In the genomic region with DNA sequence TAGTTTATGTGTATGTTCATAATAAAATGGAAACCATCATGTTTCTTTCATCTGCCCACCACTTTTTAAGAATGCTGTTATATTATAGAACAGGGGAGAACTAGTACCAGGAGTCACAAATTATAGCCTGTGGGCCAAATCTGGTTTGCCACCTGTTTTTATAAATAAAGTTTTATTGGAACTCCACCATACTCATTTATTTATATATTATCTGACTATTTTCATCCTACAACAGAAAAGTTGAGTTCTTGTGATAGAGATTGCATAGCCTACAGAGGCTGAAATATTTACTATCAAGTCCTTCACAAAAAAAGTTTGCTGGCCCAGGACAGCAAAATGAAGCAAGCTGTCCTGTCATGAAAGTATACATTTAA, we compare ENCODE assay signal across 13 cellular contexts. TPM values are rescaled to one million over a fixed set of nuclear protein-coding genes. Genes with fewer than 3 reads are reported as not detected.
DNase-seq lines count a peak whose midpoint lies in the region; ATAC-seq, FAIRE-seq and TF ChIP-seq lines count a peak whose summit lies in the region.
"Had no signal": no experiment of that assay in that cellular context is flagged by ENCODE, and none has a peak within 500 bp of the region (broad histone marks: within the 10 kb centered on the region; RNA-seq: fewer than 3 reads in every experiment).

No MANE protein-coding gene starts in this region.

- FAIRE-seq in K562 (lab: Jason Lieb, UNC): no peak
- FAIRE-seq: colon had no signal

- no peak for TF ChIP-seq RAD21 in K562 (CRISPR knock-in tag; conservative IDR thresholded peaks at IDR 0.05 in 1 of 2, IDR thresholded peaks at IDR 0.05 in 1 of 2)

- H3K36me3 Mint-ChIP-seq in CD4-positive, CD25-positive, alpha-beta regulatory T cell: no peaks in the 10 kb centered on the region
- no peaks in the 10 kb centered on the region for H3K36me3 Mint-ChIP-seq in neural progenitor cell

- no peak overlapping the region for H3K4me2 ChIP-seq in K562 (ENCODE audit: insufficient read depth, low read length)
- peak overlapping the region; percentile 59 for H3K4me2 ChIP-seq in neural progenitor cell

- no peaks in the 10 kb centered on the region for H3K9me1 ChIP-seq in K562 (ENCODE audit: control insufficient read depth, insufficient read depth, low read length)

- no peak for DNase-seq in CD4-positive, CD25-positive, alpha-beta regulatory T cell
- DNase-seq in K562 (ENCODE audit: extremely low read depth in 1 of 4, low spot score in 3 of 4) (no peak), neural progenitor cell (ENCODE audit: low spot score) (no peak), NCI-H774 (lab: John Stamatoyannopoulos, UW) (no peak), NCI-H748 treated with DMSO at 0.1 percent for 48 hours (lab: John Stamatoyannopoulos, UW) (no peak), NCI-H2196 treated with DMSO at 0.1 percent for 48 hours (lab: John Stamatoyannopoulos, UW; ENCODE audit: unreplicated experiment) (no peak), BE2C (no peak)
- DNase-seq: activated T-cell treated with anti-CD3 and anti-CD28 coated beads for 4 hours; NCI-H1105 treated with DMSO at 0.1 percent for 48 hours; NK-92 treated with Interleukin-12 subunit alpha and Interleukin-12 subunit beta, amount 100 ng/mL, for 24 hours; stimulated activated CD4-positive, alpha-beta T cell treated with anti-CD3 and anti-CD28 coated beads, Interleukin-12 subunit alpha, Interleukin-12 subunit beta, amount 100 ng/mL, for 4 hours had no signal

- ATAC-seq in CD4-positive, CD25-positive, alpha-beta regulatory T cell (ENCODE audit: low read depth in 2 of 2): no peak
- ATAC-seq in K562: no peak

- TF ChIP-seq EP300 in K562 (IDR thresholded peaks at IDR 0.05; ENCODE audit: low read length): no peak

- H3K9me3 Mint-ChIP-seq in CD4-positive, CD25-positive, alpha-beta regulatory T cell: peaks cover 0 to 2% (median 0%) of the 10 kb centered on the region in 7 donors
- H3K9me3 Mint-ChIP-seq in neural progenitor cell: no peaks in the 10 kb centered on the region

- peaks cover 5% of the 10 kb centered on the region for H3F3A ChIP-seq in neural progenitor cell (ENCODE audit: low read depth)

- CTCF ChIA-PET in K562 (lab: Yijun Ruan, JAX; ENCODE audit: low intra/inter-chr PET ratio): no interaction called here

- BruUV-seq in K562 (replicated peaks; lab: Mats Ljungman, UMichigan): no TSS peak

- in situ Hi-C loops in K562 (cut with MboI): loop anchor here (10.0 to 25.0 kb wide), 2 partner anchors 182 to 236 kb away; no protein-coding TSS in a partner anchor

- H3K4me3 ChIP-seq in CD4-positive, CD25-positive, alpha-beta regulatory T cell (ENCODE audit: low read depth, low read length): no peak overlapping the region
- H3K4me3 ChIP-seq in HUES48 (ENCODE audit: low read depth, low read length) (no peak overlapping the region), K562 (no peak overlapping the region), neural progenitor cell (no peak overlapping the region), BE2C (ENCODE audit: low read depth, low read length) (no peak overlapping the region)

- no peaks in the 10 kb centered on the region for H3K27me3 ChIP-seq in CD4-positive, CD25-positive, alpha-beta regulatory T cell (ENCODE audit: control insufficient read depth, insufficient read depth, low read length)
- H3K27me3 ChIP-seq in HUES48 (ENCODE audit: control insufficient read depth, insufficient read depth, low read length) (no peaks in the 10 kb centered on the region), K562 (ENCODE audit: control insufficient read depth in 2 of 2, insufficient read depth in 2 of 2, low read length in 2 of 2) (no peaks in the 10 kb centered on the region), neural progenitor cell (no peaks in the 10 kb centered on the region), BE2C (no peaks in the 10 kb centered on the region)

- H3K9me3 ChIP-seq in CD4-positive, CD25-positive, alpha-beta regulatory T cell (ENCODE audit: control insufficient read depth in 2 of 2, low read length in 2 of 2): no peaks in the 10 kb centered on the region
- H3K9me3 ChIP-seq in HUES48 (ENCODE audit: control insufficient read depth, insufficient read depth, low read length): no peaks in the 10 kb centered on the region
- H3K9me3 ChIP-seq in K562 (replicated peaks; ENCODE audit: control insufficient read depth, insufficient read depth, low read depth, low read length): no peaks in the 10 kb centered on the region
- no peaks in the 10 kb centered on the region for H3K9me3 ChIP-seq in neural progenitor cell (ENCODE audit: low read depth)
- no peaks in the 10 kb centered on the region for H3K9me3 ChIP-seq in BE2C

- H3K79me2 ChIP-seq in K562 (ENCODE audit: control insufficient read depth, insufficient read depth, low read length) (no peaks in the 10 kb centered on the region; the same call in 2 of the 3 replicates), neural progenitor cell (ENCODE audit: low read depth) (no peaks in the 10 kb centered on the region)

- POLR2A ChIA-PET in K562 (lab: Yijun Ruan, JAX): no interaction called here

- peak overlapping the region in 1 of 3 donors; percentile 79 for H3K27ac Mint-ChIP-seq in CD4-positive, CD25-positive, alpha-beta regulatory T cell
- peak overlapping the region; percentile 92 for H3K27ac Mint-ChIP-seq in neural progenitor cell

- no peak overlapping the region for H3K27ac ChIP-seq in CD4-positive, CD25-positive, alpha-beta regulatory T cell (ENCODE audit: insufficient read depth, low read length, poor library complexity, severe bottlenecking)
- H3K27ac ChIP-seq in HUES48 (ENCODE audit: low read depth, low read length) (peak overlapping the region; percentile 80), K562 (ENCODE audit: extremely low read depth, low read depth, low read length) (no peak overlapping the region), neural progenitor cell (no peak overlapping the region)

- H2AFZ ChIP-seq in K562 (ENCODE audit: low read depth, low read length) (no peak overlapping the region), neural progenitor cell (replicated peaks) (no peak overlapping the region)

- TF ChIP-seq CTCF in K562 (IDR thresholded peaks at IDR 0.05 in 2 of 3, conservative IDR thresholded peaks at IDR 0.05 in 1 of 3; ENCODE audit: insufficient read depth in 2 of 3, low read depth in 1 of 3, low read length in 3 of 3) (no peak), neural progenitor cell (IDR thresholded peaks at IDR 0.05) (no peak), BE2C (IDR thresholded peaks at IDR 0.05; ENCODE audit: low read depth, low read length) (no peak)

- H3K9ac ChIP-seq in HUES48 (ENCODE audit: low read depth, low read length): no peak overlapping the region
- no peak overlapping the region for H3K9ac ChIP-seq in K562 (ENCODE audit: insufficient read depth in 1 of 2, low read depth in 2 of 2, low read length in 2 of 2)
- H3K9ac ChIP-seq in neural progenitor cell: no peak overlapping the region

- no peak for TF ChIP-seq POLR2A in K562 (conservative IDR thresholded peaks at IDR 0.05)

- H4K20me1 ChIP-seq in K562 (replicated peaks; ENCODE audit: control insufficient read depth, insufficient read depth, low read length): no peaks in the 10 kb centered on the region
- H4K20me1 ChIP-seq in neural progenitor cell (ENCODE audit: low read depth): no peaks in the 10 kb centered on the region

- no peaks in the 10 kb centered on the region for H3K36me3 ChIP-seq in CD4-positive, CD25-positive, alpha-beta regulatory T cell (ENCODE audit: control insufficient read depth, insufficient read depth, low read length)
- H3K36me3 ChIP-seq in HUES48 (ENCODE audit: control insufficient read depth, insufficient read depth, low read length) (no peaks in the 10 kb centered on the region), K562 (ENCODE audit: control insufficient read depth, insufficient read depth, low read length) (no peaks in the 10 kb centered on the region), neural progenitor cell (no peaks in the 10 kb centered on the region), BE2C (no peaks in the 10 kb centered on the region; the same call in 1 of the 2 replicates)

- peak overlapping the region in 3 of 4 donors; percentile 2 to 29 (median 4) for H3K4me3 Mint-ChIP-seq in CD4-positive, CD25-positive, alpha-beta regulatory T cell
- no peak overlapping the region for H3K4me3 Mint-ChIP-seq in neural progenitor cell

- peaks cover 4% of the 10 kb centered on the region for H3K27me3 Mint-ChIP-seq in CD4-positive, CD25-positive, alpha-beta regulatory T cell
- peaks cover 2% of the 10 kb centered on the region for H3K27me3 Mint-ChIP-seq in neural progenitor cell (ENCODE audit: insufficient read depth, low read depth)

- H3K4me1 Mint-ChIP-seq in CD4-positive, CD25-positive, alpha-beta regulatory T cell: peaks cover 37 to 49% (median 44%) of the 10 kb centered on the region in 4 donors
- peaks cover 38% of the 10 kb centered on the region for H3K4me1 Mint-ChIP-seq in neural progenitor cell

- peaks cover 24% of the 10 kb centered on the region for H3K4me1 ChIP-seq in CD4-positive, CD25-positive, alpha-beta regulatory T cell (ENCODE audit: control insufficient read depth, insufficient read depth, low read length, poor library complexity, severe bottlenecking)
- H3K4me1 ChIP-seq in HUES48 (ENCODE audit: control insufficient read depth, insufficient read depth, low read length) (peaks cover 25% of the 10 kb centered on the region), K562 (replicated peaks in 1 of 2; ENCODE audit: control insufficient read depth in 2 of 2, insufficient read depth in 2 of 2, low read length in 2 of 2) (peaks cover 2 to 31% of the 10 kb centered on the region in 2 experiments; a peak in 3 of 5 replicates), neural progenitor cell (peaks cover 11% of the 10 kb centered on the region), BE2C (no peaks in the 10 kb centered on the region)

- intact Hi-C loops in K562 (cut with micrococcal nuclease): no loop called here

RNA-seq across cellular contexts. Expression of a gene that starts 41.3 kb away (rescaled TPM):
- 0.37 TPM for total RNA-seq in CD4-positive, CD25-positive, alpha-beta regulatory T cell
- polyA plus RNA-seq in CD4-positive, CD25-positive, alpha-beta regulatory T cell: 1 to 10 TPM in 1 of 4 donors, under 1 TPM in 1, not detected in 2; 0.65 to 1.0 TPM
- total RNA-seq in K562 (2011; cell fraction: chromatin; rRNA removed; ENCODE audit: low replicate concordance): 1.0 and 4.2 TPM in 2 replicates
- total RNA-seq in K562 (2011; cell fraction: nucleolus; rRNA removed): 0.92 and 1.0 TPM in 2 replicates
- 0.76 and 2.8 TPM in 2 replicates for total RNA-seq in K562 (2011; cell fraction: nucleoplasm; rRNA removed)
- total RNA-seq in K562 (2014; rRNA removed) (0.73 and 0.94 TPM in 2 replicates), K562 (2014; rRNA removed; fragmentation: Illumina TruSeq; extraction: Trizol) (1.5 and 2.1 TPM in 2 replicates), K562 (2015; rRNA removed; fragmentation: Illumina TruSeq; extraction: Trizol) (1.1 and 1.7 TPM in 2 replicates), K562 (2021) (1.6 TPM in 2 replicates), neural progenitor cell (ENCODE audit: low replicate concordance) (0.09 and 0.15 TPM in 2 replicates)
- polyA plus RNA-seq in K562 (2011; rRNA removed) (2.1 and 2.7 TPM in 2 replicates), K562 (2014; fragmentation: Illumina TruSeq; extraction: Trizol) (1.9 and 2.0 TPM in 2 replicates), K562 (2014; fragmentation: Nextera tagmentation; extraction: Ambion mirVana) (under 1 TPM; 0.50 to 0.63 TPM), K562 (2014; rRNA removed) (0.91 and 1.8 TPM in 2 replicates)
- polyA plus RNA-seq in K562 (2011; cell fraction: cytosol; rRNA removed): 0.88 and 2.6 TPM in 2 replicates
- polyA plus RNA-seq in K562 (2011; cell fraction: nucleus; rRNA removed): 3.6 and 4.1 TPM in 2 replicates
- polyA plus RNA-seq in K562 (2012): 1.5 and 2.8 TPM in 2 replicates
- polyA minus RNA-seq in K562 (2011; rRNA and poly(A)+ RNA removed): 4.2 and 4.9 TPM in 2 replicates
- 1.1 and 2.4 TPM in 2 replicates for polyA minus RNA-seq in K562 (2011; cell fraction: cytosol; rRNA and poly(A)+ RNA removed)
- polyA minus RNA-seq in K562 (2011; cell fraction: nucleus; rRNA and poly(A)+ RNA removed): 0.94 and 4.8 TPM in 2 replicates
- polyA plus RNA-seq in BE2C (2012; ENCODE audit: insufficient read depth, insufficient read length, low read depth): 4.7 TPM
